ENCODE assay signal across 19 cellular contexts in the genomic region with DNA sequence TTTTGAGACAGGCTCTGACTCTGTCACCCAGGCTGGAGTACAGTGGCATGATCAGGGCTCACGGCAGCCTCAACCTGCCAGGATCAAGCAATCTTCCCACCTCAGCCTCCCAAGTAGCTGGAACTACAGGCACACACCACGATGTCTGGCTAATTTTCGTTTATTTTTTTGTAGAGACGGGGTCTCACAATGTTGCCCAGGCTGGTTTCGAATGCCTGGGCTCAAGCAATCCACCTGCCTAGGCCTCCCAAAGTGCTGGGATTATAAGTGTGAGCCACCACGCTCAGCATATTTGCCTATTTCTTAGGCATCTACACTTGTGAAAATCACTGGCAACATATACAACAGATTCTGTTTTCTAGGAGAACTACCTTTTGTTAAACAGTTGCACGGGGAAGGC. TPM values are rescaled to one million over a fixed set of nuclear protein-coding genes. Genes with fewer than 3 reads are reported as not detected.
DNase-seq lines count a peak whose midpoint lies in the region; ATAC-seq, FAIRE-seq and TF ChIP-seq lines count a peak whose summit lies in the region.
"Had no signal": no experiment of that assay in that cellular context is flagged by ENCODE, and none has a peak within 500 bp of the region (broad histone marks: within the 10 kb centered on the region; RNA-seq: fewer than 3 reads in every experiment).

No MANE protein-coding gene starts in this region.

- H3K4me3 Mint-ChIP-seq in astrocyte (ENCODE audit: unreplicated experiment) (no peak overlapping the region), natural killer cell (peak overlapping the region; percentile 68)

- H3K36me3 ChIP-seq in HUES6 (ENCODE audit: control insufficient read depth, insufficient read depth, low read length) (no peaks in the 10 kb centered on the region), astrocyte (ENCODE audit: insufficient read depth, low read length) (no peaks in the 10 kb centered on the region)

- no peak overlapping the region for H3K4me2 ChIP-seq in astrocyte (ENCODE audit: low read length)

- H2AFZ ChIP-seq in astrocyte (ENCODE audit: low read depth, low read length): no peak overlapping the region

- no peak for TF ChIP-seq CTCF in GM12864 (IDR thresholded peaks at IDR 0.05; ENCODE audit: low read depth, low read length, missing control alignments)
- no peak for TF ChIP-seq CTCF in astrocyte (IDR thresholded peaks at IDR 0.05; ENCODE audit: insufficient read depth, low read depth, low read length)
- TF ChIP-seq CTCF in natural killer cell (IDR thresholded peaks at IDR 0.05): no peak

- no peak for DNase-seq in GM12864 (ENCODE audit: low read depth)
- DNase-seq in astrocyte (ENCODE audit: low read depth): no peak
- no peak for DNase-seq in natural killer cell
- no peak for DNase-seq in OCI-M1 (lab: John Stamatoyannopoulos, UW)
- no peak for DNase-seq in GM19240 (ENCODE audit: insufficient read length, low spot score)
- no peak for DNase-seq in DMS114 treated with DMSO at 0.1 percent for 48 hours (lab: John Stamatoyannopoulos, UW; ENCODE audit: unreplicated experiment)
- DNase-seq: C1 segment of cervical spinal cord; CD8-positive, alpha-beta memory T cell; DMS79 treated with DMSO at 0.1 percent for 48 hours; KG1; NCI-H1694 treated with DMSO at 0.1 percent for 48 hours; NCI-H510A; NCI-H748 treated with DMSO at 0.1 percent for 48 hours; NK-92 treated with Interleukin-12 subunit alpha and Interleukin-12 subunit beta, amount 100 ng/mL, for 24 hours; SHP77 treated with DMSO at 0.1 percent for 48 hours had no signal

- peaks cover 6% of the 10 kb centered on the region for H3K36me3 Mint-ChIP-seq in astrocyte (ENCODE audit: low read depth, unreplicated experiment)
- no peaks in the 10 kb centered on the region for H3K36me3 Mint-ChIP-seq in natural killer cell
- H3K36me3 Mint-ChIP-seq: CD8-positive, alpha-beta memory T cell had no signal

- peaks cover 94% of the 10 kb centered on the region for H3K79me2 ChIP-seq in astrocyte (ENCODE audit: insufficient read depth, low read length)

- H3K27me3 Mint-ChIP-seq in astrocyte (ENCODE audit: low read depth, unreplicated experiment): no peaks in the 10 kb centered on the region
- peaks cover 0 to 6% of the 10 kb centered on the region in 2 donors for H3K27me3 Mint-ChIP-seq in natural killer cell (ENCODE audit: low read depth in 2 of 2)

- intact Hi-C loops in natural killer cell (cut with micrococcal nuclease): no loop called here

- H3K27ac Mint-ChIP-seq in astrocyte (ENCODE audit: unreplicated experiment): peak overlapping the region; percentile 34
- H3K27ac Mint-ChIP-seq in natural killer cell: no peak overlapping the region

- no peak for ATAC-seq in natural killer cell
- ATAC-seq: HCT116, HepG2, SK-N-SH treated with all-trans-retinoic acid at 6 μM for 48 hours had no signal

- H3K27ac ChIP-seq in HUES6 (ENCODE audit: low read depth, low read length) (peak overlapping the region; percentile 98), astrocyte (ENCODE audit: low read depth, low read length) (no peak overlapping the region)

- H3K9ac ChIP-seq in HUES6 (ENCODE audit: low read length) (no peak overlapping the region), astrocyte (ENCODE audit: low read length) (no peak overlapping the region)

- H3K9me3 Mint-ChIP-seq in astrocyte (ENCODE audit: unreplicated experiment) (peaks cover 1% of the 10 kb centered on the region), natural killer cell (no peaks in the 10 kb centered on the region)

- peaks cover 88% of the 10 kb centered on the region for H4K20me1 ChIP-seq in astrocyte (ENCODE audit: insufficient read depth, low read length)

- no peak for FAIRE-seq in astrocyte (lab: Jason Lieb, UNC)
- FAIRE-seq: HepG2 had no signal

- H3K27me3 ChIP-seq in HUES6 (ENCODE audit: control insufficient read depth, insufficient read depth, low read length) (no peaks in the 10 kb centered on the region), astrocyte (ENCODE audit: insufficient read depth, low read length) (no peaks in the 10 kb centered on the region)

- H3K4me3 ChIP-seq in GM12864 (ENCODE audit: low read depth, low read length): peak overlapping the region; percentile 18; the same call in 1 of the 2 replicates
- H3K4me3 ChIP-seq in HUES6 (ENCODE audit: low read depth, low read length): no peak overlapping the region
- no peak overlapping the region for H3K4me3 ChIP-seq in astrocyte (ENCODE audit: insufficient read depth, low read depth, low read length)

- H3K4me1 Mint-ChIP-seq in astrocyte (ENCODE audit: low read depth, unreplicated experiment) (peaks cover 17% of the 10 kb centered on the region), natural killer cell (peaks cover 24 to 28% of the 10 kb centered on the region in 2 donors)

- H3K9me3 ChIP-seq in HUES6 (ENCODE audit: control insufficient read depth, insufficient read depth, low read depth, low read length) (no peaks in the 10 kb centered on the region), astrocyte (ENCODE audit: insufficient read depth, low read depth, low read length) (no peaks in the 10 kb centered on the region)

- H3K4me1 ChIP-seq in HUES6 (ENCODE audit: control insufficient read depth, insufficient read depth, low read length) (peaks cover 50% of the 10 kb centered on the region), astrocyte (ENCODE audit: insufficient read depth, low read length) (peaks cover 1% of the 10 kb centered on the region)

RNA-seq across cellular contexts. Expression of a gene that starts 16.9 kb away (rescaled TPM):
- total RNA-seq in astrocyte: 227 and 244 TPM in 2 replicates
- total RNA-seq in natural killer cell: 10 to 100 TPM; 16.1 to 39.4 (median 22.7) TPM
